ENCODE assay signal across 1 cellular context in genomic region chr17:4932756-4933155, GRCh38.
TF ChIP-seq lines count a peak whose summit lies in the region.

No MANE protein-coding gene starts in this region.

TF ChIP-seq in HepG2, 621 proteins besides CTCF, POLR2A, EP300 and RAD21:
- TF ChIP-seq, protein P1, sequence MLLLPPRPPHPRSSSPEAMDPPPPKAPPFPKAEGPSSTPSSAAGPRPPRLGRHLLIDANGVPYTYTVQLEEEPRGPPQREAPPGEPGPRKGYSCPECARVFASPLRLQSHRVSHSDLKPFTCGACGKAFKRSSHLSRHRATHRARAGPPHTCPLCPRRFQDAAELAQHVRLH (CRISPR knock-in tag; IDR thresholded peaks at IDR 0.05; ENCODE audit: borderline replicate concordance, low read depth), result no peak
- TF ChIP-seq DR1 (CRISPR knock-in tag; IDR thresholded peaks at IDR 0.05), result no peak
- TF ChIP-seq EZH2 (conservative IDR thresholded peaks at IDR 0.05; ENCODE audit: low read depth, low read length), result no peak
- TF ChIP-seq ZMYM2 (CRISPR knock-in tag; IDR thresholded peaks at IDR 0.05), result no peak
- TF ChIP-seq, protein P2, sequence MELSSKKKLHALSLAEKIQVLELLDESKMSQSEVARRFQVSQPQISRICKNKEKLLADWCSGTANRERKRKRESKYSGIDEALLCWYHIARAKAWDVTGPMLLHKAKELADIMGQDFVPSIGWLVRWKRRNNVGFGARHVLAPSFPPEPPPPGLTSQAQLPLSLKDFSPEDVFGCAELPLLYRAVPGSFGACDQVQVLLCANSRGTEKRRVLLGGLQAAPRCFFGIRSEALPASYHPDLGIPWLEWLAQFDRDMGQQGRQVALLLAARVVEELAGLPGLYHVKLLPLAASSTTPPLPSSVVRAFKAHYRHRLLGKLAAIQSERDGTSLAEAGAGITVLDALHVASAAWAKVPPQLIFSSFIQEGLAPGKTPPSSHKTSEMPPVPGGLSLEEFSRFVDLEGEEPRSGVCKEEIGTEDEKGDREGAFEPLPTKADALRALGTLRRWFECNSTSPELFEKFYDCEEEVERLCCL (CRISPR knock-in tag; IDR thresholded peaks at IDR 0.05; ENCODE audit: borderline replicate concordance), result no peak
- TF ChIP-seq HMG20B (CRISPR knock-in tag; conservative IDR thresholded peaks at IDR 0.05), result no peak
- no peak for TF ChIP-seq CREB1 (IDR thresholded peaks at IDR 0.05)
- TF ChIP-seq CREB1 (CRISPR knock-in tag; IDR thresholded peaks at IDR 0.05), result no peak
- no peak for TF ChIP-seq PPARG (CRISPR knock-in tag; conservative IDR thresholded peaks at IDR 0.05)
